1 cellular context compared by ENCODE assay signal in the genomic region with DNA sequence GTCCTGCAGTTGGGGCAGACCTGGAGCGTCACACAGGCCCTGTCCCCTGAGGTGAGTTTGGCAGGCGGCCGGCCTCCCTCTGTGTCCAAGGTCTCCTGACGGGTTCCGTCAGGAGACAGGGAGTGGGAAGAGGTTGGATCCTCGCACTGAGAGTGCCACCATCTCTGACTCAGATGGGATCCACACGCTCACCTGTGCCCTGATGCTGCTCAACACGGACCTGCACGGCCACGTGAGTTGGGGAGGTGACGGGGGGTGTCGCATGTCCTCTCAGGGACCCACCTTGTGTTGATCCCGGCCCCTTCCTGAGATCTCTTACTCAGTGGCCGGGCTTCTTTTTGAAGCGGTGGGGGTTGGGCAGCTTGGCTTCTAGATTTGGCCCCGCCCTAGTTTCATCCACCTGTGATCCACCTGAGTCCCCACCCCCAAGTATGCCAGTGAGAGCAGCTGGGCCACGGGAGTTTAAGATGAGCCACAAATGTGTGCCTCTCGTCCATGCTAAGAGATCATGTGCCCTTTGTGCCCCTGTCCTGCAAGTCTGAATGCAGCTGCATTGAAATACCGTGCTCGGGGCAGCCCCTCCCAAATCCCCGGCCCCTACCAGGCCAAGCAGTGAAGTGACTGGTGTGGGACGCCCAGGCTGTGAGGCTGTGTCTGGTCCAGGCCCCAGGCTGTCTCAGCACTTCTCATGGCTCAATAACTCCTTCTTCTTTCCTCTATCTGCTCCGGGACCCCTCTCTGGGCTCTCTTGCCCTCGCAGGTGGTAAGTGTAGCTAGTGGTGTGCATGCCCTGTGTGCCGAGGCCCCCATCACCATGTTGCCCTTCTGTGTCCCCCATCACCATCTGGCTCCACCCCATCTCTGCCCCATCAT.
TF ChIP-seq lines count a peak whose summit lies in the region.

No MANE protein-coding gene starts in this region.

TF ChIP-seq in WTC11, 78 proteins besides CTCF, POLR2A, EP300 and RAD21 (continued from another document):
- TF ChIP-seq, protein P1, sequence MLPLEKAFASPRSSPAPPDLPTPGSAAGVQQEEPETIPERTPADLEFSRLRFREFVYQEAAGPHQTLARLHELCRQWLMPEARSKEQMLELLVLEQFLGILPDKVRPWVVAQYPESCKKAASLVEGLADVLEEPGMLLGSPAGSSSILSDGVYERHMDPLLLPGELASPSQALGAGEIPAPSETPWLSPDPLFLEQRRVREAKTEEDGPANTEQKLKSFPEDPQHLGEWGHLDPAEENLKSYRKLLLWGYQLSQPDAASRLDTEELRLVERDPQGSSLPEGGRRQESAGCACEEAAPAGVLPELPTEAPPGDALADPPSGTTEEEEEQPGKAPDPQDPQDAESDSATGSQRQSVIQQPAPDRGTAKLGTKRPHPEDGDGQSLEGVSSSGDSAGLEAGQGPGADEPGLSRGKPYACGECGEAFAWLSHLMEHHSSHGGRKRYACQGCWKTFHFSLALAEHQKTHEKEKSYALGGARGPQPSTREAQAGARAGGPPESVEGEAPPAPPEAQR (CRISPR knock-in tag; IDR thresholded peaks at IDR 0.05) = no peak
- TF ChIP-seq ZNF396 (CRISPR knock-in tag; IDR thresholded peaks at IDR 0.05; ENCODE audit: borderline replicate concordance) (no peak), ATF2 (CRISPR knock-in tag; IDR thresholded peaks at IDR 0.05; ENCODE audit: borderline replicate concordance, low read depth) (no peak), ERG (CRISPR knock-in tag; IDR thresholded peaks at IDR 0.05) (no peak), NFYB (CRISPR knock-in tag; conservative IDR thresholded peaks at IDR 0.05; ENCODE audit: low read depth) (no peak)
